Comparison of ENCODE assay signal across 22 cellular contexts in genomic region chr7:47407821-47408674, GRCh38.
A peak's percentile ranks its signal among the peaks of the same experiment; 100 is the strongest.
DNase-seq lines count a peak whose midpoint lies in the region; ATAC-seq and TF ChIP-seq lines count a peak whose summit lies in the region.
"Had no signal": no experiment of that assay in that cellular context is flagged by ENCODE, and none has a peak within 500 bp of the region (broad histone marks: within the 10 kb centered on the region; RNA-seq: fewer than 3 reads in every experiment).

No MANE protein-coding gene starts in this region.

- CTCF ChIA-PET in activated CD4-positive, alpha-beta memory T cell treated with anti-CD3 and anti-CD28 coated beads, Interleukin-2, amount 10 ng/mL, durations not matched to agents 7 days and 5 days (lab: Charles Lee): no interaction called here
- CTCF ChIA-PET in GM10248 (lab: Yijun Ruan, JAX): no interaction called here

- peak overlapping the region; percentile 86 for H3K27ac Mint-ChIP-seq in chondrocyte (ENCODE audit: unreplicated experiment)
- no peak overlapping the region for H3K27ac Mint-ChIP-seq in activated CD4-positive, alpha-beta memory T cell treated with anti-CD3 and anti-CD28 coated beads, Interleukin-2, amount 10 ng/mL, durations not matched to agents 7 days and 5 days
- H3K27ac Mint-ChIP-seq: activated CD8-positive, alpha-beta T cell treated with anti-CD3 and anti-CD28 coated beads for 36 hours; activated naive CD4-positive, alpha-beta T cell treated with anti-CD3 and anti-CD28 coated beads, Interleukin-2, amount 50 U/mL, for 24 hours had no signal

- H3K4me3 ChIP-seq in mucosa of descending colon (no peak overlapping the region), suprapubic skin (no peak overlapping the region)
- H3K4me3 ChIP-seq: hepatocyte, lung had no signal

- H3K27ac ChIP-seq in suprapubic skin: peak overlapping the region; percentile 48
- H3K27ac ChIP-seq: hepatocyte had no signal

- WGBS in suprapubic skin: 80% methylated on average over 12 of the region's 14 CpGs

- POLR2A ChIA-PET in activated CD4-positive, alpha-beta memory T cell treated with anti-CD3 and anti-CD28 coated beads, Interleukin-2, amount 10 ng/mL, durations not matched to agents 7 days and 5 days (lab: Charles Lee): no interaction called here
- POLR2A ChIA-PET in GM10248 (lab: Yijun Ruan, JAX): no interaction called here

- no peak overlapping the region for H3K4me3 Mint-ChIP-seq in chondrocyte (ENCODE audit: unreplicated experiment)
- H3K4me3 Mint-ChIP-seq in activated CD4-positive, alpha-beta memory T cell treated with anti-CD3 and anti-CD28 coated beads, Interleukin-2, amount 10 ng/mL, durations not matched to agents 7 days and 5 days: no peak overlapping the region
- H3K4me3 Mint-ChIP-seq: activated CD8-positive, alpha-beta T cell treated with anti-CD3 and anti-CD28 coated beads for 36 hours; activated naive CD4-positive, alpha-beta T cell treated with anti-CD3 and anti-CD28 coated beads, Interleukin-2, amount 50 U/mL, for 24 hours; activated T-cell treated with anti-CD3 and anti-CD28 coated beads, Interleukin-2, amount 50 U/mL, for 4 hours had no signal

- H3K4me1 ChIP-seq in mucosa of descending colon (ENCODE audit: low read depth) (peaks cover 42% of the 10 kb centered on the region), suprapubic skin (peaks cover 37% of the 10 kb centered on the region)

- H3K9me3 Mint-ChIP-seq in chondrocyte (ENCODE audit: low read depth): no peaks in the 10 kb centered on the region
- H3K9me3 Mint-ChIP-seq in activated CD4-positive, alpha-beta memory T cell treated with anti-CD3 and anti-CD28 coated beads, Interleukin-2, amount 10 ng/mL, durations not matched to agents 7 days and 5 days: no peaks in the 10 kb centered on the region
- H3K9me3 Mint-ChIP-seq: activated CD8-positive, alpha-beta T cell treated with anti-CD3 and anti-CD28 coated beads for 36 hours; activated naive CD4-positive, alpha-beta T cell treated with anti-CD3 and anti-CD28 coated beads, Interleukin-2, amount 50 U/mL, for 24 hours; activated T-cell treated with anti-CD3 and anti-CD28 coated beads, Interleukin-2, amount 50 U/mL, for 4 hours had no signal

- TF ChIP-seq CTCF in chondrocyte (IDR thresholded peaks at IDR 0.05): no peak
- no peak for TF ChIP-seq CTCF in mucosa of descending colon (IDR thresholded peaks at IDR 0.05)
- TF ChIP-seq CTCF in suprapubic skin (IDR thresholded peaks at IDR 0.05): no peak
- TF ChIP-seq CTCF in GM10248 (IDR thresholded peaks at IDR 0.05; ENCODE audit: control extremely low read depth, extremely low read depth, low read depth, missing control alignments): no peak

- intact Hi-C loops in mucosa of descending colon (cut with DNase I, micrococcal nuclease): no loop called here

- no peaks in the 10 kb centered on the region for H3K27me3 ChIP-seq in suprapubic skin
- H3K27me3 ChIP-seq: hepatocyte had no signal

- no peak for TF ChIP-seq POLR2A in suprapubic skin (IDR thresholded peaks at IDR 0.05)

- H3K27me3 Mint-ChIP-seq in chondrocyte (ENCODE audit: low read depth): no peaks in the 10 kb centered on the region
- H3K27me3 Mint-ChIP-seq in activated CD4-positive, alpha-beta memory T cell treated with anti-CD3 and anti-CD28 coated beads, Interleukin-2, amount 10 ng/mL, durations not matched to agents 7 days and 5 days: no peaks in the 10 kb centered on the region
- H3K27me3 Mint-ChIP-seq: activated CD8-positive, alpha-beta T cell treated with anti-CD3 and anti-CD28 coated beads for 36 hours had no signal

- H3K4me1 Mint-ChIP-seq in chondrocyte (ENCODE audit: low read depth): peaks cover 59% of the 10 kb centered on the region
- no peaks in the 10 kb centered on the region for H3K4me1 Mint-ChIP-seq in activated CD4-positive, alpha-beta memory T cell treated with anti-CD3 and anti-CD28 coated beads, Interleukin-2, amount 10 ng/mL, durations not matched to agents 7 days and 5 days

- no peak for TF ChIP-seq EP300 in suprapubic skin (IDR thresholded peaks at IDR 0.05)

- peaks cover 52% of the 10 kb centered on the region for H3K36me3 Mint-ChIP-seq in chondrocyte (ENCODE audit: low read depth)
- H3K36me3 Mint-ChIP-seq in activated CD4-positive, alpha-beta memory T cell treated with anti-CD3 and anti-CD28 coated beads, Interleukin-2, amount 10 ng/mL, durations not matched to agents 7 days and 5 days (ENCODE audit: low read depth): no peaks in the 10 kb centered on the region
- H3K36me3 Mint-ChIP-seq: activated naive CD4-positive, alpha-beta T cell treated with anti-CD3 and anti-CD28 coated beads, Interleukin-2, amount 50 U/mL, for 24 hours had no signal

- DNase-seq in HT-29 (ENCODE audit: low spot score) (peak; percentile 21), chondrocyte (ENCODE audit: low spot score) (no peak), mucosa of descending colon (peak in 2 of 3 donors; percentile 41 to 57), suprapubic skin (ENCODE audit: low spot score in 2 of 2) (peak in 1 of 2 donors; percentile 74), superior temporal gyrus (ENCODE audit: extremely low spot score) (no peak), germinal center (ENCODE audit: low spot score) (no peak), GM10248 (ENCODE audit: extremely low spot score) (no peak)
- DNase-seq in activated CD4-positive, alpha-beta memory T cell treated with anti-CD3 and anti-CD28 coated beads, Interleukin-2, amount 10 ng/mL, durations not matched to agents 7 days and 5 days: no peak
- DNase-seq: activated CD8-positive, alpha-beta T cell treated with anti-CD3 and anti-CD28 coated beads for 36 hours; activated T-cell treated with anti-CD3 and anti-CD28 coated beads, Interleukin-2, amount 50 U/mL, for 4 hours; DMS 273 treated with DMSO at 0.1 percent for 48 hours; HCEC 1CT; NCI-H1092 treated with DMSO at 0.1 percent for 48 hours; NCI-H2081 treated with DMSO at 0.1 percent for 48 hours; NCI-H510A; NK-92 treated with Interleukin-12 subunit alpha and Interleukin-12 subunit beta, amount 100 ng/mL, for 24 hours; stimulated activated CD4-positive, alpha-beta T cell treated with anti-CD3 and anti-CD28 coated beads, Interleukin-1b, Interleukin-23, amount 100 ng/mL, for 48 hours; stimulated activated naive CD4-positive, alpha-beta T cell; T-helper 2 cell had no signal

- H3K36me3 ChIP-seq in mucosa of descending colon (ENCODE audit: low read depth) (no peaks in the 10 kb centered on the region), suprapubic skin (peaks cover 9% of the 10 kb centered on the region)

- peak; percentile 24 for ATAC-seq in mucosa of descending colon
- ATAC-seq: activated CD8-positive, alpha-beta T cell treated with anti-CD3 and anti-CD28 coated beads for 36 hours; activated T-cell treated with anti-CD3 and anti-CD28 coated beads, Interleukin-2, amount 50 U/mL, for 4 hours had no signal

- no peaks in the 10 kb centered on the region for H3K9me3 ChIP-seq in mucosa of descending colon
- H3K9me3 ChIP-seq in suprapubic skin: no peaks in the 10 kb centered on the region

Comparison
In these comparisons a context has a peak if more than half of its experiments do, and no peak if none do; other contexts are left out.
1. DNase-seq: peak in HT-29 (single experiment) and mucosa of descending colon (2 of 3); none in chondrocyte (single experiment), superior temporal gyrus (single experiment), activated CD4-positive, alpha-beta memory T cell treated with anti-CD3 and anti-CD28 coated beads, Interleukin-2, amount 10 ng/mL, durations not matched to agents 7 days and 5 days (single experiment), germinal center (single experiment) and GM10248 (single experiment).